In genomic region chr22:24550028-24550901, GRCh38 we compare ENCODE assay signal across 11 cellular contexts. TPM values are rescaled to one million over a fixed set of nuclear protein-coding genes. Genes with fewer than 3 reads are reported as not detected.
DNase-seq lines count a peak whose midpoint lies in the region; ATAC-seq and TF ChIP-seq lines count a peak whose summit lies in the region.
"Had no signal": no experiment of that assay in that cellular context is flagged by ENCODE, and none has a peak within 500 bp of the region (broad histone marks: within the 10 kb centered on the region; RNA-seq: fewer than 3 reads in every experiment).

No MANE protein-coding gene starts in this region.

- H3K36me3 Mint-ChIP-seq in CD8-positive, alpha-beta T cell: peaks cover 60% of the 10 kb centered on the region
- peaks cover 0 to 32% (median 4%) of the 10 kb centered on the region in 3 donors for H3K36me3 Mint-ChIP-seq in naive thymus-derived CD8-positive, alpha-beta T cell

- no peaks in the 10 kb centered on the region for H3K9me3 ChIP-seq in CD8-positive, alpha-beta T cell (ENCODE audit: low read length)
- H3K9me3 ChIP-seq in Karpas-422 (ENCODE audit: low read length): no peaks in the 10 kb centered on the region
- H3K9me3 ChIP-seq in colonic mucosa: no peaks in the 10 kb centered on the region
- H3K9me3 ChIP-seq in gastroesophageal sphincter: no peaks in the 10 kb centered on the region
- H3K9me3 ChIP-seq: vagina had no signal

- CTCF ChIA-PET in CD8-positive, alpha-beta T cell (lab: Charles Lee): interaction anchor here (1.1 kb wide), 1 partner anchor 26 kb away, joined by 3 read pairs; no protein-coding TSS in a partner anchor

- no peaks in the 10 kb centered on the region for H3K9me3 Mint-ChIP-seq in CD8-positive, alpha-beta T cell
- H3K9me3 Mint-ChIP-seq in naive thymus-derived CD8-positive, alpha-beta T cell: no peaks in the 10 kb centered on the region
- H3K9me3 Mint-ChIP-seq: T-cell had no signal

- peaks cover 15% of the 10 kb centered on the region for H3K4me1 ChIP-seq in CD8-positive, alpha-beta T cell (ENCODE audit: insufficient read depth, low read length)
- peaks cover 36% of the 10 kb centered on the region for H3K4me1 ChIP-seq in Karpas-422 (ENCODE audit: low read length)
- peaks cover 35% of the 10 kb centered on the region for H3K4me1 ChIP-seq in colonic mucosa
- peaks cover 0 to 56% (median 19%) of the 10 kb centered on the region in 3 donors for H3K4me1 ChIP-seq in gastroesophageal sphincter

- intact Hi-C loops in CD8-positive, alpha-beta T cell (cut with DNase I, micrococcal nuclease): loop anchor here (10.0 kb wide), 3 partner anchors 395 to 1405 kb away; partner anchors contain the start of genes RAB36 (in 1 of the 2), RSPH14 (in 1 of the 2) and SMARCB1 (in 1 of the 2)
- intact Hi-C loops in colonic mucosa (cut with DNase I): no loop called here

- H3K27me3 ChIP-seq in CD8-positive, alpha-beta T cell (ENCODE audit: insufficient read depth, low read length): no peaks in the 10 kb centered on the region
- H3K27me3 ChIP-seq in Karpas-422 (ENCODE audit: low read length): no peaks in the 10 kb centered on the region
- no peaks in the 10 kb centered on the region for H3K27me3 ChIP-seq in colonic mucosa
- H3K27me3 ChIP-seq in gastroesophageal sphincter: no peaks in the 10 kb centered on the region
- H3K27me3 ChIP-seq: vagina had no signal

- H4K20me1 ChIP-seq in Karpas-422 (ENCODE audit: insufficient read depth, low read depth, low read length): peaks cover 26% of the 10 kb centered on the region; the same call in 1 of the 2 replicates

- H3K4me2 ChIP-seq in Karpas-422 (ENCODE audit: low read depth, low read length, poor library complexity, severe bottlenecking): no peak overlapping the region

- TF ChIP-seq CTCF in CD8-positive, alpha-beta T cell (IDR thresholded peaks at IDR 0.05): no peak
- TF ChIP-seq CTCF in colonic mucosa (IDR thresholded peaks at IDR 0.05) (no peak), gastroesophageal sphincter (IDR thresholded peaks at IDR 0.05) (no peak)

- peaks cover 29% of the 10 kb centered on the region for H3K4me1 Mint-ChIP-seq in CD8-positive, alpha-beta T cell (ENCODE audit: low read depth)
- peaks cover 27 to 47% (median 40%) of the 10 kb centered on the region in 4 donors for H3K4me1 Mint-ChIP-seq in naive thymus-derived CD8-positive, alpha-beta T cell

- H2AFZ ChIP-seq in Karpas-422 (ENCODE audit: low read length): no peak overlapping the region

- 79 to 82% methylated on average over 4 to 8 of the region's 8 CpGs for WGBS in gastroesophageal sphincter (ENCODE audit: low coverage in 1 of 2), 2 donors

- peaks cover 62% of the 10 kb centered on the region for H3K79me2 ChIP-seq in Karpas-422 (ENCODE audit: low read length)

- no peak for DNase-seq in CD8-positive, alpha-beta T cell
- DNase-seq in Karpas-422 (no peak), colonic mucosa (peak; percentile 76), NCI-H1092 (lab: John Stamatoyannopoulos, UW) (no peak)
- DNase-seq in naive thymus-derived CD8-positive, alpha-beta T cell: no peak
- DNase-seq: DMS153, T-cell had no signal

- H3K9me2 ChIP-seq in Karpas-422 (replicated peaks; ENCODE audit: insufficient read depth, low read length): no peaks in the 10 kb centered on the region

- H3K4me3 Mint-ChIP-seq in CD8-positive, alpha-beta T cell: no peak overlapping the region
- peak overlapping the region in 3 of 10 donors; percentile 4 to 18 (median 15) for H3K4me3 Mint-ChIP-seq in naive thymus-derived CD8-positive, alpha-beta T cell
- H3K4me3 Mint-ChIP-seq: T-cell had no signal

- H3K36me3 ChIP-seq in CD8-positive, alpha-beta T cell (ENCODE audit: insufficient read depth, low read length): peaks cover 14% of the 10 kb centered on the region
- H3K36me3 ChIP-seq in Karpas-422 (ENCODE audit: insufficient read depth, low read length) (peaks cover 12% of the 10 kb centered on the region; the same call in 1 of the 2 replicates), colonic mucosa (peaks cover 12% of the 10 kb centered on the region), gastroesophageal sphincter (peaks cover 0 to 56% of the 10 kb centered on the region in 2 donors)

- POLR2A ChIA-PET in CD8-positive, alpha-beta T cell (lab: Charles Lee): no interaction called here
- POLR2A ChIA-PET in naive thymus-derived CD8-positive, alpha-beta T cell (lab: Charles Lee): no interaction called here

- no peak overlapping the region for H3K4me3 ChIP-seq in CD8-positive, alpha-beta T cell (ENCODE audit: low read depth, low read length)
- H3K4me3 ChIP-seq in Karpas-422 (ENCODE audit: low read length) (no peak overlapping the region), colonic mucosa (no peak overlapping the region), gastroesophageal sphincter (no peak overlapping the region)
- H3K4me3 ChIP-seq: vagina had no signal

- TF ChIP-seq POLR2A in gastroesophageal sphincter (IDR thresholded peaks at IDR 0.05): no peak

- H3K9ac ChIP-seq in Karpas-422 (ENCODE audit: low read length): no peak overlapping the region
- H3K9ac ChIP-seq in colonic mucosa (ENCODE audit: low read depth in 2 of 2, low read length in 2 of 2): peak overlapping the region; percentile 12 to 27

- no peak overlapping the region for H3K27ac ChIP-seq in CD8-positive, alpha-beta T cell (ENCODE audit: low read depth, low read length)
- H3K27ac ChIP-seq in Karpas-422 (ENCODE audit: low read length): peak overlapping the region; percentile 89
- H3K27ac ChIP-seq in colonic mucosa: peak overlapping the region; percentile 87
- H3K27ac ChIP-seq in gastroesophageal sphincter: no peak overlapping the region
- H3K27ac ChIP-seq: vagina had no signal

- no peak for TF ChIP-seq EP300 in gastroesophageal sphincter (IDR thresholded peaks at IDR 0.05)

- no peak for ATAC-seq in CD8-positive, alpha-beta T cell
- ATAC-seq in naive thymus-derived CD8-positive, alpha-beta T cell: no peak
- ATAC-seq in GM18873 (IDR thresholded peaks at IDR 0.05; ENCODE audit: low FRiP score, unreplicated experiment) (no peak), GM21576 (IDR thresholded peaks at IDR 0.05; ENCODE audit: unreplicated experiment) (no peak), gastroesophageal sphincter (no peak)
- ATAC-seq: T-cell had no signal

- no peaks in the 10 kb centered on the region for H3K27me3 Mint-ChIP-seq in CD8-positive, alpha-beta T cell (ENCODE audit: low read depth)
- no peaks in the 10 kb centered on the region for H3K27me3 Mint-ChIP-seq in naive thymus-derived CD8-positive, alpha-beta T cell
- H3K27me3 Mint-ChIP-seq: T-cell had no signal

- H3K27ac Mint-ChIP-seq in CD8-positive, alpha-beta T cell: peak overlapping the region; percentile 20
- peak overlapping the region in 6 of 10 donors; percentile 19 to 70 (median 56) for H3K27ac Mint-ChIP-seq in naive thymus-derived CD8-positive, alpha-beta T cell

RNA-seq across cellular contexts. Expression of gene GUCD1, which starts 4.7 kb away (rescaled TPM):
- 10 to 100 TPM; 62.4 to 66.5 TPM for total RNA-seq in CD8-positive, alpha-beta T cell
- 116 and 144 TPM in 2 replicates for total RNA-seq in Karpas-422 (2014; rRNA removed; shearing (Covaris generic); ENCODE audit: low replicate concordance)
- 100 to 1,000 TPM; 188 to 207 TPM for total RNA-seq in colonic mucosa
- 10 to 100 TPM; 67.2 to 69.2 TPM for total RNA-seq in naive thymus-derived CD8-positive, alpha-beta T cell
- 10 to 100 TPM; 27.8 to 42.6 (median 32.3) TPM for polyA plus RNA-seq in naive thymus-derived CD8-positive, alpha-beta T cell
- total RNA-seq in gastroesophageal sphincter: 100 to 1,000 TPM; 107 to 178 (median 121) TPM

RNA-seq across cellular contexts. Expression of gene SNRPD3, which starts 5.5 kb away (rescaled TPM):
- 10 to 100 TPM; 33.1 to 35.0 TPM for total RNA-seq in CD8-positive, alpha-beta T cell
- total RNA-seq in Karpas-422 (2014; rRNA removed; shearing (Covaris generic); ENCODE audit: low replicate concordance): 217 and 263 TPM in 2 replicates
- 100 to 1,000 TPM in 1 of 2 donors, 10 to 100 TPM in 1; 71.4 to 142 TPM for total RNA-seq in colonic mucosa
- total RNA-seq in naive thymus-derived CD8-positive, alpha-beta T cell: 10 to 100 TPM; 81.8 to 83.9 TPM
- polyA plus RNA-seq in naive thymus-derived CD8-positive, alpha-beta T cell: 100 to 1,000 TPM in 1 of 3 donors, 10 to 100 TPM in 2; 95.6 to 103 (median 97.9) TPM
- total RNA-seq in gastroesophageal sphincter: 100 to 1,000 TPM in 3 of 4 donors, 10 to 100 TPM in 1; 98.4 to 138 (median 104) TPM

RNA-seq across cellular contexts. Expression of gene LRRC75B, which starts 42.6 kb away (rescaled TPM):
- total RNA-seq in CD8-positive, alpha-beta T cell: not detected
- 3.6 and 6.9 TPM in 2 replicates for total RNA-seq in Karpas-422 (2014; rRNA removed; shearing (Covaris generic); ENCODE audit: low replicate concordance)
- 10 to 100 TPM in 1 of 2 donors, 1 to 10 TPM in 1; 7.9 to 10.2 TPM for total RNA-seq in colonic mucosa
- not detected for total RNA-seq in naive thymus-derived CD8-positive, alpha-beta T cell
- polyA plus RNA-seq in naive thymus-derived CD8-positive, alpha-beta T cell: under 1 TPM in 2 of 3 donors, not detected in 1; 0.15 to 0.16 TPM
- total RNA-seq in gastroesophageal sphincter: 10 to 100 TPM in 2 of 4 donors, 1 to 10 TPM in 2; 8.5 to 21.2 (median 14.8) TPM

RNA-seq across cellular contexts. Expression of gene GGT1, which starts 52.7 kb away (rescaled TPM):
- total RNA-seq in CD8-positive, alpha-beta T cell: 1 to 10 TPM; 5.9 to 6.5 TPM
- 28.6 and 36.4 TPM in 2 replicates for total RNA-seq in Karpas-422 (2014; rRNA removed; shearing (Covaris generic); ENCODE audit: low replicate concordance)
- total RNA-seq in colonic mucosa: 10 to 100 TPM; 16.8 to 50.4 TPM
- total RNA-seq in naive thymus-derived CD8-positive, alpha-beta T cell: 10 to 100 TPM; 14.7 to 21.1 TPM
- polyA plus RNA-seq in naive thymus-derived CD8-positive, alpha-beta T cell: under 1 TPM in 2 of 3 donors, not detected in 1; 0.79 to 0.86 TPM
- total RNA-seq in gastroesophageal sphincter: 1 to 10 TPM in 3 of 4 donors, under 1 TPM in 1; 0.47 to 5.0 (median 3.7) TPM

RNA-seq across cellular contexts. Expression of gene UPB1, which starts 55.1 kb away (rescaled TPM):
- 1 to 10 TPM; 3.4 to 3.7 TPM for total RNA-seq in CD8-positive, alpha-beta T cell
- total RNA-seq in Karpas-422 (2014; rRNA removed; shearing (Covaris generic); ENCODE audit: low replicate concordance): 0.19 and 1.3 TPM in 2 replicates
- total RNA-seq in colonic mucosa (under 1 TPM; 0.16 to 0.20 TPM), gastroesophageal sphincter (under 1 TPM in 3 of 4 donors, not detected in 1; 0.13 to 0.93 (median 0.50) TPM)
- total RNA-seq in naive thymus-derived CD8-positive, alpha-beta T cell: under 1 TPM; 0.85 to 0.86 TPM
- under 1 TPM in 2 of 3 donors, not detected in 1; 0.06 to 0.18 TPM for polyA plus RNA-seq in naive thymus-derived CD8-positive, alpha-beta T cell
- total RNA-seq: vagina had no signal

Comparison
In these comparisons a context has a peak if more than half of its experiments do, and no peak if none do; other contexts are left out.
1. H3K27ac ChIP-seq: peak in Karpas-422 (single experiment) and colonic mucosa (single experiment); none in CD8-positive, alpha-beta T cell (single experiment) and gastroesophageal sphincter (0 of 4).